In the genomic region with DNA sequence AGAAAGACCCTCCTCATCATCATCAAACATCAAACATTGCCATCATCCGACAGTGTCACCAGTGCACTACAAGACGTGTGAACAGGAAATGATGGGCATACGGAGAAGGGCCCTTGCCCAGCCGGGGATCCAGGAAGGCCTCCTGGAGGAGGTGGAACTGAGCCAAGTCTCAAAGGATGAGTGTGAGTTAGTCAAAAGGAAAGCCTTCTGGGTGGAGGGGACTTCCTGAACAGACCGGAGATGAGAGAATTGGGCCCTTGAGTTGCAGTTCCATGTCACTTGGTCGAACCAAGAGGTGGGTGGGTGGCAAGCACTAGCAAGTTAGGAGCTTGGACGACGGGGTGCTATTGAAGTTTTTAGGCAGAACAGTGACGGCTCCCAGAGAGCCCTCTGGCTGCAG, we compare ENCODE assay signal across 14 cellular contexts. TPM values are rescaled to one million over a fixed set of nuclear protein-coding genes. Genes with fewer than 3 reads are reported as not detected.
DNase-seq lines count a peak whose midpoint lies in the region; ATAC-seq and TF ChIP-seq lines count a peak whose summit lies in the region.
"Had no signal": no experiment of that assay in that cellular context is flagged by ENCODE, and none has a peak within 500 bp of the region (broad histone marks: within the 10 kb centered on the region; RNA-seq: fewer than 3 reads in every experiment).

No MANE protein-coding gene starts in this region.

- 66 to 83% (median 72%) methylated on average over 9 of the region's 9 CpGs for WGBS in stomach, 5 donors

- no peaks in the 10 kb centered on the region for H3K9me3 Mint-ChIP-seq in activated T-helper 17 cell treated with anti-CD3 and anti-CD28 coated beads, Interleukin-2, amount 50 U/mL, for 72 hours
- no peaks in the 10 kb centered on the region for H3K9me3 Mint-ChIP-seq in naive thymus-derived CD8-positive, alpha-beta T cell

- H3K27ac Mint-ChIP-seq in activated T-helper 17 cell treated with anti-CD3 and anti-CD28 coated beads, Interleukin-2, amount 50 U/mL, for 72 hours = peak overlapping the region; percentile 81
- H3K27ac Mint-ChIP-seq in naive thymus-derived CD8-positive, alpha-beta T cell = peak overlapping the region in 5 of 10 donors; percentile 47 to 70 (median 61)

- POLR2A ChIA-PET in naive thymus-derived CD8-positive, alpha-beta T cell (lab: Charles Lee) = no interaction called here

- no peak for TF ChIP-seq EP300 in stomach (IDR thresholded peaks at IDR 0.05)

- intact Hi-C loops in left cardiac atrium (cut with DNase I) = no loop called here
- intact Hi-C loops in left ventricle myocardium inferior (cut with micrococcal nuclease) = no loop called here
- intact Hi-C loops in stomach (cut with DNase I; ENCODE audit: low total_unique reads) = no loop called here

- H3K27ac ChIP-seq in left ventricle myocardium inferior (replicated peaks) (no peak overlapping the region), stomach (peak overlapping the region in 4 of 5 donors; percentile 9 to 89 (median 86))

- TF ChIP-seq CTCF in left ventricle myocardium inferior (IDR thresholded peaks at IDR 0.05; ENCODE audit: borderline replicate concordance) (no peak), stomach (IDR thresholded peaks at IDR 0.05) (no peak)

- H3K4me1 ChIP-seq in left ventricle myocardium inferior (peaks cover 74% of the 10 kb centered on the region), stomach (peaks cover 42 to 81% (median 62%) of the 10 kb centered on the region in 4 donors)

- H3K4me1 Mint-ChIP-seq in activated T-helper 17 cell treated with anti-CD3 and anti-CD28 coated beads, Interleukin-2, amount 50 U/mL, for 72 hours = peaks cover 18% of the 10 kb centered on the region
- H3K4me1 Mint-ChIP-seq in naive thymus-derived CD8-positive, alpha-beta T cell = peaks cover 13 to 56% (median 32%) of the 10 kb centered on the region in 4 donors

- H3K4me3 ChIP-seq in left ventricle myocardium inferior = no peak overlapping the region
- H3K4me3 ChIP-seq in stomach = no peak overlapping the region

- no peak for TF ChIP-seq POLR2A in stomach (IDR thresholded peaks at IDR 0.05)

- peaks cover 14% of the 10 kb centered on the region for H3K36me3 Mint-ChIP-seq in activated T-helper 17 cell treated with anti-CD3 and anti-CD28 coated beads, Interleukin-2, amount 50 U/mL, for 72 hours (ENCODE audit: low read depth)
- H3K36me3 Mint-ChIP-seq in naive thymus-derived CD8-positive, alpha-beta T cell = peaks cover 0 to 2% (median 0%) of the 10 kb centered on the region in 3 donors

- H3K9me3 ChIP-seq in left ventricle myocardium inferior (replicated peaks) = no peaks in the 10 kb centered on the region
- H3K9me3 ChIP-seq in stomach = no peaks in the 10 kb centered on the region

- peak overlapping the region; percentile 69 for H3K4me3 Mint-ChIP-seq in activated T-helper 17 cell treated with anti-CD3 and anti-CD28 coated beads, Interleukin-2, amount 50 U/mL, for 72 hours
- peak overlapping the region in 1 of 10 donors; percentile 27 for H3K4me3 Mint-ChIP-seq in naive thymus-derived CD8-positive, alpha-beta T cell

- no peaks in the 10 kb centered on the region for H3K27me3 Mint-ChIP-seq in activated T-helper 17 cell treated with anti-CD3 and anti-CD28 coated beads, Interleukin-2, amount 50 U/mL, for 72 hours
- H3K27me3 Mint-ChIP-seq in naive thymus-derived CD8-positive, alpha-beta T cell = no peaks in the 10 kb centered on the region

- H3K27me3 ChIP-seq in left ventricle myocardium inferior (ENCODE audit: low read depth) (no peaks in the 10 kb centered on the region), stomach (no peaks in the 10 kb centered on the region)

- ATAC-seq in left cardiac atrium = no peak
- peak; percentile 63 for ATAC-seq in HG02852 (IDR thresholded peaks at IDR 0.05; ENCODE audit: unreplicated experiment)
- ATAC-seq in activated T-helper 17 cell treated with anti-CD3 and anti-CD28 coated beads, Interleukin-2, amount 50 U/mL, for 72 hours (replicated peaks) = peak; percentile 92
- no peak for ATAC-seq in naive thymus-derived CD8-positive, alpha-beta T cell

- DNase-seq in left cardiac atrium (peak; percentile 16), left ventricle myocardium inferior (no peak), stomach (no peak), iPS-NIHi11 (ENCODE audit: low spot score) (no peak), NCI-H2171 (lab: John Stamatoyannopoulos, UW) (no peak)
- no peak for DNase-seq in naive thymus-derived CD8-positive, alpha-beta T cell
- DNase-seq: amygdala, C1 segment of cervical spinal cord, NCI-H1436 treated with DMSO at 0.1 percent for 48 hours had no signal

- peaks cover 4% of the 10 kb centered on the region for H3K36me3 ChIP-seq in left ventricle myocardium inferior
- H3K36me3 ChIP-seq in stomach = peaks cover 0 to 53% (median 26%) of the 10 kb centered on the region in 4 donors

RNA-seq across cellular contexts. Expression of gene SEMA4B, which starts 8.5 kb away (rescaled TPM):
- total RNA-seq in left cardiac atrium (10 to 100 TPM; 26.2 to 41.2 TPM), left ventricle myocardium inferior (22.7 TPM), stomach (100 to 1,000 TPM in 1 of 5 donors, 10 to 100 TPM in 4; 37.9 to 199 (median 54.0) TPM)
- total RNA-seq in activated T-helper 17 cell treated with anti-CD3 and anti-CD28 coated beads, Interleukin-2, amount 50 U/mL, for 72 hours = 10 to 100 TPM; 17.3 to 49.1 TPM
- polyA plus RNA-seq in stomach = 10 to 100 TPM; 11.3 to 81.4 (median 17.2) TPM
- 10 to 100 TPM; 19.8 to 25.1 TPM for total RNA-seq in naive thymus-derived CD8-positive, alpha-beta T cell
- 1 to 10 TPM; 4.1 to 6.8 (median 5.0) TPM for polyA plus RNA-seq in naive thymus-derived CD8-positive, alpha-beta T cell

RNA-seq across cellular contexts. Expression of gene CIB1, which starts 24.1 kb away (rescaled TPM):
- 10 to 100 TPM; 53.2 to 55.0 TPM for total RNA-seq in left cardiac atrium
- 69.6 TPM for total RNA-seq in left ventricle myocardium inferior
- 100 to 1,000 TPM; 128 to 163 TPM for total RNA-seq in activated T-helper 17 cell treated with anti-CD3 and anti-CD28 coated beads, Interleukin-2, amount 50 U/mL, for 72 hours
- total RNA-seq in stomach = 100 to 1,000 TPM in 1 of 5 donors, 10 to 100 TPM in 4; 27.4 to 166 (median 36.6) TPM
- 100 to 1,000 TPM; 128 to 206 (median 158) TPM for polyA plus RNA-seq in stomach
- total RNA-seq in naive thymus-derived CD8-positive, alpha-beta T cell = 100 to 1,000 TPM; 110 TPM
- polyA plus RNA-seq in naive thymus-derived CD8-positive, alpha-beta T cell = 100 to 1,000 TPM; 232 to 246 (median 232) TPM

RNA-seq across cellular contexts. Expression of gene GDPGP1, which starts 24.4 kb away (rescaled TPM):
- total RNA-seq in left cardiac atrium (10 to 100 TPM in 1 of 2 donors, 1 to 10 TPM in 1; 9.4 to 11.9 TPM), left ventricle myocardium inferior (15.5 TPM), stomach (10 to 100 TPM in 1 of 5 donors, 1 to 10 TPM in 2, under 1 TPM in 1, not detected in 1; under 0.01 to 26.6 (median 5.9) TPM)
- 1 to 10 TPM; 8.2 to 9.4 TPM for total RNA-seq in activated T-helper 17 cell treated with anti-CD3 and anti-CD28 coated beads, Interleukin-2, amount 50 U/mL, for 72 hours
- 1 to 10 TPM in 2 of 3 donors, under 1 TPM in 1; 0.92 to 3.2 (median 2.4) TPM for polyA plus RNA-seq in stomach
- 10 to 100 TPM; 12.0 to 12.4 TPM for total RNA-seq in naive thymus-derived CD8-positive, alpha-beta T cell
- 1 to 10 TPM in 2 of 3 donors, under 1 TPM in 1; 0.50 to 2.2 (median 1.3) TPM for polyA plus RNA-seq in naive thymus-derived CD8-positive, alpha-beta T cell

RNA-seq across cellular contexts. Expression of gene TTLL13, which starts 39.8 kb away (rescaled TPM):
- total RNA-seq in left cardiac atrium (not detected), left ventricle myocardium inferior (0.19 TPM), stomach (not detected)
- 1 to 10 TPM in 1 of 2 donors, not detected in 1; 1.3 TPM for total RNA-seq in activated T-helper 17 cell treated with anti-CD3 and anti-CD28 coated beads, Interleukin-2, amount 50 U/mL, for 72 hours
- polyA plus RNA-seq in stomach = under 1 TPM in 1 of 3 donors, not detected in 2; 0.10 TPM
- 1 to 10 TPM in 1 of 2 experiments, under 1 TPM in 1; 0.71 to 1.0 TPM for total RNA-seq in naive thymus-derived CD8-positive, alpha-beta T cell
- polyA plus RNA-seq in naive thymus-derived CD8-positive, alpha-beta T cell = not detected
- total RNA-seq: epithelial cell of proximal tubule, kidney epithelial cell, RPMI7951 had no signal

RNA-seq across cellular contexts. Expression of gene NGRN, which starts 55.9 kb away (rescaled TPM):
- total RNA-seq in left cardiac atrium = 100 to 1,000 TPM; 115 to 131 TPM
- total RNA-seq in left ventricle myocardium inferior = 120 TPM
- total RNA-seq in activated T-helper 17 cell treated with anti-CD3 and anti-CD28 coated beads, Interleukin-2, amount 50 U/mL, for 72 hours = 10 to 100 TPM; 22.4 to 31.1 TPM
- 10 to 100 TPM; 24.0 to 97.4 (median 61.3) TPM for total RNA-seq in stomach
- 10 to 100 TPM; 51.1 to 70.3 (median 55.3) TPM for polyA plus RNA-seq in stomach
- 10 to 100 TPM; 47.7 to 53.3 TPM for total RNA-seq in naive thymus-derived CD8-positive, alpha-beta T cell
- 10 to 100 TPM; 25.9 to 42.9 (median 26.5) TPM for polyA plus RNA-seq in naive thymus-derived CD8-positive, alpha-beta T cell

Comparison
In these comparisons a context has a peak if more than half of its experiments do, and no peak if none do; other contexts are left out.
1. ATAC-seq: peak in HG02852 (single experiment) and activated T-helper 17 cell treated with anti-CD3 and anti-CD28 coated beads, Interleukin-2, amount 50 U/mL, for 72 hours (single experiment); none in left cardiac atrium (0 of 2) and naive thymus-derived CD8-positive, alpha-beta T cell (0 of 2).